Comparison of ENCODE assay signal across 8 cellular contexts in the genomic region with DNA sequence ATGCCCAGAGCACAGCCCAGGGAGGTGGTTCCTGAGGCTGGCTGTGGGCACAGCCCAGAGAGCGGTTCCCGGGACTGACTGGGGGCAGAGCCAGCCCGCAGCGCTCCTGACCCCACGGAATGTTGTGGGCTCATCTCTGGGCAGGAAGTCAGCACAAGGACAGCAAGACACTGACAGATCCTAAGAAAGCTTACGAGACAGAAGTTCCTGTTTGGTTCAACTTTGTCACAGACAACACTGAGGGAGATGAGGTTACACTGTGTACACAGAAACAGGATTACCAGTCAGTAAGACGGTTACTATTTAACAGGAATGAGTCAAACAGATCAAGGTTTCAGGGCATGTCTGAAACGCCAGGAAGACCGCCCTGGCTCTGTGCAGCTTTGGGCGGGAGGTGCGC. TPM values are rescaled to one million over a fixed set of nuclear protein-coding genes. Genes with fewer than 3 reads are reported as not detected.
DNase-seq lines count a peak whose midpoint lies in the region; ATAC-seq, FAIRE-seq and TF ChIP-seq lines count a peak whose summit lies in the region.
"Not testable (repeated sequence)": the region's sequence is repeated elsewhere in the genome, so short reads cannot be mapped to it uniquely, and the experiment has no call there.

No MANE protein-coding gene starts in this region.

- not testable (repeated sequence) for H3K27me3 ChIP-seq in RWPE2 (ENCODE audit: insufficient read depth, poor library complexity, severe bottlenecking); left lung; upper lobe of left lung

- POLR2A ChIA-PET in A549 (lab: Yijun Ruan, JAX) = not testable (repeated sequence)

- not testable (repeated sequence) for TF ChIP-seq CTCF in A549 (IDR thresholded peaks at IDR 0.05); RWPE2 (IDR thresholded peaks at IDR 0.05; ENCODE audit: poor library complexity, severe bottlenecking); left lung (IDR thresholded peaks at IDR 0.05); mucosa of descending colon (IDR thresholded peaks at IDR 0.05); upper lobe of left lung (IDR thresholded peaks at IDR 0.05)

- not testable (repeated sequence) for H3K4me1 ChIP-seq in A549; RWPE2 (ENCODE audit: insufficient read depth, poor library complexity, severe bottlenecking); left lung; mucosa of descending colon (ENCODE audit: low read depth); upper lobe of left lung

- not testable (repeated sequence) for H3K9me3 ChIP-seq in A549; RWPE2 (ENCODE audit: severe bottlenecking); left lung; mucosa of descending colon; upper lobe of left lung

- CTCF ChIA-PET in A549 (lab: Yijun Ruan, JAX) = not testable (repeated sequence)

- TF ChIP-seq EP300 in A549 (IDR thresholded peaks at IDR 0.05); upper lobe of left lung (IDR thresholded peaks at IDR 0.05): not testable (repeated sequence)

- FAIRE-seq in A549 (lab: Jason Lieb, UNC) (peak; percentile 100), GM19239 (lab: Jason Lieb, UNC) (peak; percentile 58)

- not testable (repeated sequence) for H3K4me3 ChIP-seq in A549; RWPE2 (ENCODE audit: severe bottlenecking); left lung; mucosa of descending colon; upper lobe of left lung

- not testable (repeated sequence) for H3K27ac ChIP-seq in A549; RWPE2 (ENCODE audit: poor library complexity, severe bottlenecking); left lung; upper lobe of left lung

- not testable (repeated sequence) for TF ChIP-seq RAD21 in A549 (conservative IDR thresholded peaks at IDR 0.05 in 1 of 2, IDR thresholded peaks at IDR 0.05 in 1 of 2)

- not testable (repeated sequence) for H3K36me3 ChIP-seq in RWPE2 (ENCODE audit: low read depth); left lung; mucosa of descending colon (ENCODE audit: low read depth); upper lobe of left lung

- not testable (repeated sequence) for DNase-seq in A549 (ENCODE audit: low read depth in 1 of 2, low spot score in 1 of 2); GM19239 (ENCODE audit: insufficient read length, low spot score); RWPE2 (ENCODE audit: low spot score); Right ventricle myocardium superior; left lung; mucosa of descending colon; upper lobe of left lung

- peak; percentile 98 to 99 for ATAC-seq in A549
- peak; percentile 56 for ATAC-seq in HG03460 (IDR thresholded peaks at IDR 0.05; ENCODE audit: unreplicated experiment)
- ATAC-seq in RWPE2 (ENCODE audit: low read depth) = peak; percentile 97
- peak; percentile 55 for ATAC-seq in Right ventricle myocardium superior (ENCODE audit: poor library complexity)
- ATAC-seq in left lung = peak; percentile 42
- ATAC-seq in mucosa of descending colon = peak; percentile 92
- ATAC-seq in upper lobe of left lung (ENCODE audit: low FRiP score in 2 of 2) = peak; percentile 35 to 60

- not testable (repeated sequence) for TF ChIP-seq POLR2A in A549 (IDR thresholded peaks at IDR 0.05; ENCODE audit: low read length); upper lobe of left lung (IDR thresholded peaks at IDR 0.05)

- WGBS in A549 (ENCODE audit: missing lambda C conversion rate) = no CpG with 5 or more reads among the region's 11 CpGs
- WGBS in upper lobe of left lung, 2 donors = no CpG with 5 or more reads among the region's 11 CpGs

- intact Hi-C loops in Right ventricle myocardium superior (cut with DNase I); left lung (cut with DNase I); mucosa of descending colon (cut with DNase I, micrococcal nuclease): not testable (repeated sequence)

- not testable (repeated sequence) for H3K4me2 ChIP-seq in A549

RNA-seq across cellular contexts. Expression of a gene that starts 51.1 kb away (rescaled TPM):
- polyA plus RNA-seq in A549 (2011; rRNA removed) = 22.4 and 26.1 TPM in 2 replicates
- polyA plus RNA-seq in A549 (2012; cell fraction: cytosol; rRNA removed) = 36.9 and 44.4 TPM in 2 replicates
- 37.1 and 61.7 TPM in 2 replicates for polyA plus RNA-seq in A549 (2012; cell fraction: nucleus; rRNA removed)
- 22.8 to 26.3 TPM (median 22.9 TPM) in 3 replicates for polyA plus RNA-seq in A549 (2017; fragmentation: RNase III; extraction: RNeasy Plus Mini Kit Qiagen cat#74134 plus additional on column Dnase treatment)
- polyA minus RNA-seq in A549 (2011; rRNA and poly(A)+ RNA removed) = 15.5 and 22.7 TPM in 2 replicates
- total RNA-seq in Right ventricle myocardium superior = 9.8 TPM
- total RNA-seq in left lung = 10 to 100 TPM; 21.3 to 28.3 TPM
- total RNA-seq in mucosa of descending colon = 10 to 100 TPM; 28.2 to 80.7 (median 48.5) TPM
- total RNA-seq in upper lobe of left lung = 10 to 100 TPM; 25.7 to 45.5 (median 33.0) TPM

Comparison
In these comparisons a context has a peak if more than half of its experiments do, and no peak if none do; other contexts are left out.
1. ATAC-seq: peak in every context shown above with its lines; median percentile 98 in A549; 97 in RWPE2; 92 in mucosa of descending colon; 56 in HG03460; 55 in Right ventricle myocardium superior; 48 in upper lobe of left lung; 42 in left lung.